Comparison of ENCODE assay signal across 24 cellular contexts in genomic region chrX:139518475-139518874, GRCh38. TPM values are rescaled to one million over a fixed set of nuclear protein-coding genes. Genes with fewer than 3 reads are reported as not detected.
"Had no signal": no experiment of that assay in that cellular context is flagged by ENCODE, and none has a peak within 500 bp of the region (broad histone marks: within the 10 kb centered on the region; RNA-seq: fewer than 3 reads in every experiment).

No MANE protein-coding gene starts in this region.

- H3K4me3 ChIP-seq: ascending aorta, Peyer's patch, SJCRH30 had no signal

- H3K36me3 Mint-ChIP-seq: activated naive CD4-positive, alpha-beta T cell treated with anti-CD3 and anti-CD28 coated beads, Interleukin-2, amount 50 U/mL, for 24 hours; brain had no signal

- H3K4me1 Mint-ChIP-seq: activated CD4-positive, alpha-beta T cell treated with anti-CD3 and anti-CD28 coated beads for 36 hours; activated naive CD4-positive, alpha-beta T cell treated with anti-CD3 and anti-CD28 coated beads, Interleukin-2, amount 50 U/mL, for 24 hours; brain; central memory CD8-positive, alpha-beta T cell had no signal

- H3K4me1 ChIP-seq: ascending aorta, Peyer's patch, SJCRH30 had no signal

- H3K27ac Mint-ChIP-seq: activated CD4-positive, alpha-beta T cell treated with anti-CD3 and anti-CD28 coated beads for 36 hours; activated CD8-positive, alpha-beta T cell treated with anti-CD3 and anti-CD28 coated beads for 36 hours; activated naive CD4-positive, alpha-beta T cell treated with anti-CD3 and anti-CD28 coated beads, Interleukin-2, amount 50 U/mL, for 24 hours; activated T-cell treated with anti-CD3 and anti-CD28 coated beads, Interleukin-2, amount 50 U/mL, for 72 hours; brain had no signal

- H3K9me3 ChIP-seq: ascending aorta, Peyer's patch, SJCRH30, SK-N-SH had no signal

- H3K27ac ChIP-seq: ascending aorta, KMS-11, Peyer's patch, RWPE1, SJCRH30, WERI-Rb-1 had no signal

- H3K27me3 Mint-ChIP-seq: activated CD4-positive, alpha-beta T cell treated with anti-CD3 and anti-CD28 coated beads for 36 hours; activated CD8-positive, alpha-beta T cell treated with anti-CD3 and anti-CD28 coated beads for 36 hours; brain had no signal

- H3K9ac ChIP-seq: KMS-11, SK-N-SH had no signal

- H3K9me3 Mint-ChIP-seq: activated naive CD4-positive, alpha-beta T cell treated with anti-CD3 and anti-CD28 coated beads, Interleukin-2, amount 50 U/mL, for 24 hours; central memory CD8-positive, alpha-beta T cell had no signal

- ATAC-seq: activated CD4-positive, alpha-beta T cell treated with anti-CD3 and anti-CD28 coated beads for 36 hours; activated CD8-positive, alpha-beta T cell treated with anti-CD3 and anti-CD28 coated beads for 36 hours; activated T-cell treated with anti-CD3 and anti-CD28 coated beads, Interleukin-2, amount 50 U/mL, for 72 hours had no signal

- H3K4me3 Mint-ChIP-seq: activated CD4-positive, alpha-beta T cell treated with anti-CD3 and anti-CD28 coated beads for 36 hours; activated CD8-positive, alpha-beta T cell treated with anti-CD3 and anti-CD28 coated beads for 36 hours; activated naive CD4-positive, alpha-beta T cell treated with anti-CD3 and anti-CD28 coated beads, Interleukin-2, amount 50 U/mL, for 24 hours; activated T-cell treated with anti-CD3 and anti-CD28 coated beads, Interleukin-2, amount 50 U/mL, for 72 hours; brain; central memory CD8-positive, alpha-beta T cell had no signal

- DNase-seq: activated CD4-positive, alpha-beta T cell treated with anti-CD3 and anti-CD28 coated beads for 36 hours; activated CD8-positive, alpha-beta memory T cell treated with anti-CD3 and anti-CD28 coated beads, Interleukin-2, amount 50 U/mL, for 4 hours; activated CD8-positive, alpha-beta T cell treated with anti-CD3 and anti-CD28 coated beads for 36 hours; activated T-cell treated with anti-CD3 and anti-CD28 coated beads, Interleukin-2, amount 50 U/mL, for 72 hours; NCI-H1092 treated with DMSO at 0.1 percent for 48 hours; NCI-H1436; NCI-H187; NCI-H2081; NCI-H510A treated with DMSO at 0.1 percent for 48 hours; NCI-H69; Peyer's patch; Right ventricle myocardium superior; SJCRH30; SK-N-SH; T-helper 1 cell; WERI-Rb-1 had no signal

- H3K27me3 ChIP-seq: ascending aorta, Peyer's patch, SJCRH30 had no signal

- H3K4me2 ChIP-seq: KMS-11, SK-N-SH had no signal

- H3K36me3 ChIP-seq: ascending aorta, Peyer's patch, SJCRH30, WERI-Rb-1 had no signal

RNA-seq across cellular contexts. Expression of gene F9, which starts 12.1 kb away (rescaled TPM):
- total RNA-seq: activated CD4-positive, alpha-beta T cell treated with anti-CD3 and anti-CD28 coated beads for 36 hours; activated CD8-positive, alpha-beta T cell treated with anti-CD3 and anti-CD28 coated beads for 36 hours; activated T-cell treated with anti-CD3 and anti-CD28 coated beads, Interleukin-2, amount 50 U/mL, for 72 hours; MCF 10A; Peyer's patch; Right ventricle myocardium superior; SJCRH30; T-helper 2 cell treated with Interferon-gamma antibody and Interleukin-4, amounts not matched to agents 100 ng/mL and 5 ng/mL, for 36 hours had no signal
